In the genomic region with DNA sequence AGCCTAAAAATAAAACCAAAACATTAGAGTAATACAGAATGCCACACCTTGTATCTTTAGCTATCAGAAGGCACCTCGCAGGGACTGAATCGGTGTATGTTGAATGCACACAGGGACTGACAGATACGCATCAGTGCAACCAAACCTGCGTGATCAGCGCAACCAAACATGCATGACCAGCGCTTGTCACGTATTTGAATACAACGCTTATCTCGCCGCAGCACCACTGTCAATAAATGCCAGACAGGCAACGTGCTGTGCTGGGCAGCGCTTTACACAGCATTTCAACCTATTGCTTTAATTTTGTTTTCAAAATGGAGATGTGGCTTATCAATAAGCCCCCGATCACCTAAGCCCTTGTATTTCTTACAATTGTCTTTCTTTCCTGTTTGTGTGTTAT, we compare ENCODE assay signal across 18 cellular contexts.
"Had no signal": no experiment of that assay in that cellular context is flagged by ENCODE, and none has a peak within 500 bp of the region (broad histone marks: within the 10 kb centered on the region; RNA-seq: fewer than 3 reads in every experiment).

No MANE protein-coding gene starts in this region.

- H3K27ac ChIP-seq: heart left ventricle, prostate gland, right atrium auricular region, thyroid gland had no signal

- H3K9me3 ChIP-seq: heart left ventricle, prostate gland, right atrium auricular region, thyroid gland had no signal

- H3K4me3 ChIP-seq: heart left ventricle, prostate gland, right atrium auricular region, thyroid gland had no signal

- H3K4me1 ChIP-seq: prostate gland, right atrium auricular region, thyroid gland had no signal

- DNase-seq: activated CD4-positive, alpha-beta memory T cell treated with anti-CD3 and anti-CD28 coated beads for 36 hours; activated CD4-positive, alpha-beta T cell treated with anti-CD3 and anti-CD28 coated beads for 48 hours; activated CD4-positive, CD25-positive, alpha-beta regulatory T cell; activated CD8-positive, alpha-beta memory T cell treated with anti-CD3 and anti-CD28 coated beads, Interleukin-2, amount 10 ng/mL, durations not matched to agents 7 days and 5 days; activated gamma-delta T cell; activated T-cell treated with anti-CD3 and anti-CD28 coated beads for 4 hours; aorta; heart left ventricle; islet precursor cell; left cardiac atrium; midbrain; natural killer cell; stimulated activated CD4-positive, alpha-beta T cell treated with anti-CD3 and anti-CD28 coated beads, Interleukin-4, amount 100 ng/mL, for 24 hours; substantia nigra; thyroid gland had no signal

- FAIRE-seq: endometrium had no signal

- H3K27me3 ChIP-seq: heart left ventricle, right atrium auricular region, thyroid gland had no signal
